16 cellular contexts compared by ENCODE assay signal in genomic region chr14:98278805-98279204, GRCh38.
DNase-seq lines count a peak whose midpoint lies in the region; ATAC-seq and TF ChIP-seq lines count a peak whose summit lies in the region.
"Had no signal": no experiment of that assay in that cellular context is flagged by ENCODE, and none has a peak within 500 bp of the region (broad histone marks: within the 10 kb centered on the region; RNA-seq: fewer than 3 reads in every experiment).

No MANE protein-coding gene starts in this region.

- H3K4me3 ChIP-seq in vagina = no peak overlapping the region

- no peaks in the 10 kb centered on the region for H3K4me1 ChIP-seq in vagina
- H3K4me1 ChIP-seq: Caco-2 had no signal

- no peaks in the 10 kb centered on the region for H3K36me3 ChIP-seq in vagina

- H3K4me1 Mint-ChIP-seq in activated naive CD4-positive, alpha-beta T cell treated with anti-CD3 and anti-CD28 coated beads, Interleukin-2, amount 50 U/mL, for 24 hours = peaks cover 9% of the 10 kb centered on the region
- H3K4me1 Mint-ChIP-seq in stimulated activated naive B cell treated with anti-CD40 and anti-IgM and Interleukin-4, amounts not matched to agents 10 μg/mL and 1 μg/mL and 100 μg/mL, for 72 hours = no peaks in the 10 kb centered on the region
- H3K4me1 Mint-ChIP-seq: B cell, CD14-positive monocyte had no signal

- peaks cover 6% of the 10 kb centered on the region for H3K36me3 Mint-ChIP-seq in activated naive CD4-positive, alpha-beta T cell treated with anti-CD3 and anti-CD28 coated beads, Interleukin-2, amount 50 U/mL, for 24 hours
- H3K36me3 Mint-ChIP-seq in stimulated activated naive B cell treated with anti-CD40 and anti-IgM and Interleukin-4, amounts not matched to agents 10 μg/mL and 1 μg/mL and 100 μg/mL, for 72 hours = no peaks in the 10 kb centered on the region
- H3K36me3 Mint-ChIP-seq: CD14-positive monocyte had no signal

- no peaks in the 10 kb centered on the region for H3K9me3 ChIP-seq in vagina
- H3K9me3 ChIP-seq: Caco-2 had no signal

- H3K9me3 Mint-ChIP-seq in activated naive CD4-positive, alpha-beta T cell treated with anti-CD3 and anti-CD28 coated beads, Interleukin-2, amount 50 U/mL, for 24 hours = peaks cover 8% of the 10 kb centered on the region
- peaks cover 6 to 8% of the 10 kb centered on the region in 2 donors for H3K9me3 Mint-ChIP-seq in stimulated activated naive B cell treated with anti-CD40 and anti-IgM and Interleukin-4, amounts not matched to agents 10 μg/mL and 1 μg/mL and 100 μg/mL, for 72 hours

- no peak for DNase-seq in activated naive CD4-positive, alpha-beta T cell treated with anti-CD3 and anti-CD28 coated beads, Interleukin-2, amount 50 U/mL, for 16 hours
- DNase-seq in HK-2 (ENCODE audit: unreplicated experiment) (peak; percentile 1), glomerular visceral epithelial cell (ENCODE audit: extremely low spot score) (peak; percentile 75), vagina (ENCODE audit: extremely low spot score in 2 of 2) (peak; percentile 29 to 81), activated gamma-delta T cell treated with Interleukin-2 at 50 U/mL for 16 hours (no peak)
- DNase-seq in stimulated activated CD4-positive, alpha-beta T cell treated with anti-CD3 and anti-CD28 coated beads, Interleukin-4, amount 100 ng/mL, for 24 hours = no peak
- DNase-seq in stimulated activated naive B cell treated with anti-CD40 and anti-IgM and Interleukin-4, amounts not matched to agents 10 μg/mL and 1 μg/mL and 100 μg/mL, for 72 hours = no peak
- DNase-seq: Caco-2; CD8-positive, alpha-beta memory T cell; EL; HCEC 1CT; HFFc6 had no signal

- H3K27me3 Mint-ChIP-seq in activated naive CD4-positive, alpha-beta T cell treated with anti-CD3 and anti-CD28 coated beads, Interleukin-2, amount 50 U/mL, for 24 hours = no peaks in the 10 kb centered on the region
- no peaks in the 10 kb centered on the region for H3K27me3 Mint-ChIP-seq in stimulated activated naive B cell treated with anti-CD40 and anti-IgM and Interleukin-4, amounts not matched to agents 10 μg/mL and 1 μg/mL and 100 μg/mL, for 72 hours
- H3K27me3 Mint-ChIP-seq: B cell had no signal

- ATAC-seq in stimulated activated naive B cell treated with anti-CD40 and anti-IgM and Interleukin-4, amounts not matched to agents 10 μg/mL and 1 μg/mL and 100 μg/mL, for 72 hours (replicated peaks) = no peak

- no peak for TF ChIP-seq POLR2A in vagina (IDR thresholded peaks at IDR 0.05)

- no peak overlapping the region for H3K27ac ChIP-seq in vagina
- H3K27ac ChIP-seq: HL-60 had no signal

- no peak overlapping the region for H3K4me3 Mint-ChIP-seq in activated naive CD4-positive, alpha-beta T cell treated with anti-CD3 and anti-CD28 coated beads, Interleukin-2, amount 50 U/mL, for 24 hours
- H3K4me3 Mint-ChIP-seq in stimulated activated naive B cell treated with anti-CD40 and anti-IgM and Interleukin-4, amounts not matched to agents 10 μg/mL and 1 μg/mL and 100 μg/mL, for 72 hours = no peak overlapping the region
- H3K4me3 Mint-ChIP-seq: B cell; CD14-positive monocyte; CD8-positive, alpha-beta memory T cell; HFFc6 had no signal

- intact Hi-C loops in vagina (cut with DNase I) = no loop called here

- no peak for TF ChIP-seq CTCF in vagina (IDR thresholded peaks at IDR 0.05)

- H3K27ac Mint-ChIP-seq in activated naive CD4-positive, alpha-beta T cell treated with anti-CD3 and anti-CD28 coated beads, Interleukin-2, amount 50 U/mL, for 24 hours = peak overlapping the region; percentile 43
- H3K27ac Mint-ChIP-seq in stimulated activated naive B cell treated with anti-CD40 and anti-IgM and Interleukin-4, amounts not matched to agents 10 μg/mL and 1 μg/mL and 100 μg/mL, for 72 hours = no peak overlapping the region
- H3K27ac Mint-ChIP-seq: B cell, CD14-positive monocyte, HFFc6 had no signal

- H3K27me3 ChIP-seq in vagina = no peaks in the 10 kb centered on the region

Comparison
In these comparisons a context has a peak if more than half of its experiments do, and no peak if none do; other contexts are left out.
1. DNase-seq: peak in HK-2 (single experiment), glomerular visceral epithelial cell (single experiment) and vagina (2 of 2); none in activated naive CD4-positive, alpha-beta T cell treated with anti-CD3 and anti-CD28 coated beads, Interleukin-2, amount 50 U/mL, for 16 hours (single experiment), stimulated activated CD4-positive, alpha-beta T cell treated with anti-CD3 and anti-CD28 coated beads, Interleukin-4, amount 100 ng/mL, for 24 hours (single experiment), stimulated activated naive B cell treated with anti-CD40 and anti-IgM and Interleukin-4, amounts not matched to agents 10 μg/mL and 1 μg/mL and 100 μg/mL, for 72 hours (single experiment) and activated gamma-delta T cell treated with Interleukin-2 at 50 U/mL for 16 hours (single experiment).